31 cellular contexts compared by ENCODE assay signal in genomic region chr5:113124914-113125313, GRCh38.
"Had no signal": no experiment of that assay in that cellular context is flagged by ENCODE, and none has a peak within 500 bp of the region (broad histone marks: within the 10 kb centered on the region; RNA-seq: fewer than 3 reads in every experiment).

No MANE protein-coding gene starts in this region.

- H3K36me3 ChIP-seq: adrenal gland, breast epithelium, cardiac muscle cell, colonic mucosa, esophagus squamous epithelium, heart left ventricle had no signal

- H3K4me3 ChIP-seq: adrenal gland, body of pancreas, breast epithelium, cardiac muscle cell, colonic mucosa, esophagus squamous epithelium, heart left ventricle had no signal

- ATAC-seq: activated CD8-positive, alpha-beta T cell treated with anti-CD3 and anti-CD28 coated beads for 36 hours; activated T-cell treated with anti-CD3 and anti-CD28 coated beads, Interleukin-2, amount 50 U/mL, for 4 hours; activated T-helper 17 cell treated with anti-CD3 and anti-CD28 coated beads, Interleukin-2, amount 50 U/mL, for 72 hours; body of pancreas; effector memory CD8-positive, alpha-beta T cell; heart left ventricle had no signal

- H3K27ac Mint-ChIP-seq: activated CD4-positive, alpha-beta T cell treated with anti-CD3 and anti-CD28 coated beads, Interleukin-2, amount 10 ng/mL, durations not matched to agents 7 days and 5 days; activated CD8-positive, alpha-beta T cell treated with anti-CD3 and anti-CD28 coated beads for 36 hours; activated naive CD8-positive, alpha-beta T cell; activated T-helper 17 cell treated with anti-CD3 and anti-CD28 coated beads, Interleukin-2, amount 50 U/mL, for 72 hours; effector memory CD8-positive, alpha-beta T cell had no signal

- H3K9me3 ChIP-seq: adrenal gland, body of pancreas, breast epithelium, colonic mucosa, esophagus squamous epithelium had no signal

- H3K27me3 Mint-ChIP-seq: activated CD8-positive, alpha-beta T cell treated with anti-CD3 and anti-CD28 coated beads for 36 hours; activated naive CD8-positive, alpha-beta T cell; activated T-helper 17 cell treated with anti-CD3 and anti-CD28 coated beads, Interleukin-2, amount 50 U/mL, for 72 hours; effector memory CD8-positive, alpha-beta T cell had no signal

- H3K4me3 Mint-ChIP-seq: activated CD4-positive, alpha-beta T cell treated with anti-CD3 and anti-CD28 coated beads, Interleukin-2, amount 10 ng/mL, durations not matched to agents 7 days and 5 days; activated CD8-positive, alpha-beta T cell treated with anti-CD3 and anti-CD28 coated beads for 36 hours; activated naive CD8-positive, alpha-beta T cell; activated T-cell treated with anti-CD3 and anti-CD28 coated beads, Interleukin-2, amount 50 U/mL, for 4 hours; activated T-helper 17 cell treated with anti-CD3 and anti-CD28 coated beads, Interleukin-2, amount 50 U/mL, for 72 hours; effector memory CD8-positive, alpha-beta T cell had no signal

- FAIRE-seq: endometrium, endothelial cell of umbilical vein, frontal cortex had no signal

- H3K27me3 ChIP-seq: adrenal gland, body of pancreas, breast epithelium, cardiac muscle cell, colonic mucosa, esophagus squamous epithelium, heart left ventricle had no signal

- H3K4me1 ChIP-seq: adrenal gland, breast epithelium, colonic mucosa had no signal

- H3K4me1 Mint-ChIP-seq: activated CD4-positive, alpha-beta T cell treated with anti-CD3 and anti-CD28 coated beads, Interleukin-2, amount 10 ng/mL, durations not matched to agents 7 days and 5 days; activated T-helper 17 cell treated with anti-CD3 and anti-CD28 coated beads, Interleukin-2, amount 50 U/mL, for 72 hours had no signal

- H3K9me3 Mint-ChIP-seq: activated CD8-positive, alpha-beta T cell treated with anti-CD3 and anti-CD28 coated beads for 36 hours; effector memory CD8-positive, alpha-beta T cell had no signal

- H3K27ac ChIP-seq: adrenal gland, body of pancreas, breast epithelium, colonic mucosa, epithelial cell of prostate, esophagus squamous epithelium, heart left ventricle had no signal

- DNase-seq: activated CD4-positive, alpha-beta T cell treated with anti-CD3 and anti-CD28 coated beads for 1 hour; activated CD4-positive, alpha-beta T cell treated with anti-CD3 and anti-CD28 coated beads for 4 hours; activated CD4-positive, alpha-beta T cell treated with anti-CD3 and anti-CD28 coated beads, Interleukin-2, amount 10 ng/mL, durations not matched to agents 7 days and 5 days; activated CD4-positive, alpha-beta T cell treated with anti-CD3 and anti-CD28 coated beads, Interleukin-2, amount 50 U/mL, for 4 hours; activated CD8-positive, alpha-beta memory T cell treated with anti-CD3 and anti-CD28 coated beads for 24 hours; activated CD8-positive, alpha-beta T cell treated with anti-CD3 and anti-CD28 coated beads for 36 hours; activated effector memory CD4-positive, alpha-beta T cell treated with Interleukin-2 at 50 U/mL for 16 hours; activated gamma-delta T cell treated with Interleukin-2 at 50 U/mL for 16 hours; activated naive CD4-positive, alpha-beta T cell treated with anti-CD3 and anti-CD28 coated beads, Interleukin-2, amount 50 U/mL, for 16 hours; activated naive CD4-positive, alpha-beta T cell treated with Interleukin-2 at 50 U/mL for 16 hours; activated T-cell treated with anti-CD3 and anti-CD28 coated beads, Interleukin-2, amount 50 U/mL, for 4 hours; adrenal gland; amygdala; aorta; body of pancreas; central memory CD4-positive, alpha-beta T cell; cerebellar nuclear complex; colonic mucosa; effector memory CD8-positive, alpha-beta T cell; esophagus squamous epithelium; foreskin fibroblast; heart left ventricle; T-helper 2 cell had no signal
